8 cellular contexts compared by ENCODE assay signal in the genomic region with DNA sequence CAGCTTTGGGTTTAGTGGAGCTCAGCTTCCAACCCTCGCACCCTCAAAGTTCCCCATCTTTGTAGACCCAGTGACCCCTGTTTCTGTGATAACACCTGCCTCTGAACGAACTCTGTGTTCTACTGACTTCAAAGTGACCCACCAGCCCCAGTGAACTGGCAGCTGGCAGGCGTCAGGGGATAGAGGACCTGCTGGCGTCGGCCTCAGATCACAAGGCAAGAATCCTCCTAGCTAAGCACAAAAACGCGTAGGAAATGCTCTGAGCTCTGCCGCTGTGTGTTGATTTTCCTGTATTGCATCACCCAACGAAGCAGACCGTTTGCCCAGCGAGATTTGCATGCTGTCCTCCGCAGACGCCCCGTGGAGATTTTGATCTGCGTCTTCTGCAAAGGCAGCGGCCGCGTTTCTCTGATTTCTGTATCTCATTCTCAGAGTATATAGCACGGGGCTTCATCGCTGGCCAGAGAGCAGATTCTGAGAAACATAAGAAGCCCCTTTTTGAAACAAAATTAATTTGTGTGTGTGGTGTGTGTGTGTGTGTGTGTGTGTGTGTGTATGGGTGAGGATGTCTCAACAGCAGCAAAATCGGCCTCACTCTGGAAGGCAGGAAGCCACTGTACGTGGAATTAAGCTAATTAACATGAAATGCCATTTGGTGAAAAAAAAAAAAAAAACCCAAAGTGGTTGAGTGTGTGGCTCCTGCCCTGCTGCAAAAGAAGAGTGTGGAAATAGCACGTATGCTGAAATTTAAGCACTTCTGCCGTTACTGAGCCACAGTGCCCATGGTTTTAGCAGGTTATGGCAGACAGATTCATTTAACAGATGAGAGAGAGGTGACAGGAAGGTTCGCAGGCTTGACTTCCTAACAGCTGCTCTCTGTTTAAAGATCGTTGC. TPM values are rescaled to one million over a fixed set of nuclear protein-coding genes. Genes with fewer than 3 reads are reported as not detected.
A peak's percentile ranks its signal among the peaks of the same experiment; 100 is the strongest.
DNase-seq lines count a peak whose midpoint lies in the region; ATAC-seq and TF ChIP-seq lines count a peak whose summit lies in the region.

No MANE protein-coding gene starts in this region.

- DNase-seq in coronary artery (ENCODE audit: low spot score) (peak; percentile 72), lung microvascular endothelial cell (ENCODE audit: low read depth in 2 of 2) (peak; percentile 85 to 86), NCI-H69 (lab: John Stamatoyannopoulos, UW) (no peak), NCI-H2196 treated with DMSO at 0.1 percent for 48 hours (lab: John Stamatoyannopoulos, UW; ENCODE audit: unreplicated experiment) (no peak)
- DNase-seq in stimulated activated CD8-positive, alpha-beta memory T cell treated with anti-CD3 and anti-CD28 coated beads, Interleukin-15, amount 100 ng/mL, for 1 hour (ENCODE audit: low read depth), result peak; percentile 54

- TF ChIP-seq CTCF in WI38 (IDR thresholded peaks at IDR 0.05; ENCODE audit: low read depth, low read length) (no peak), coronary artery (IDR thresholded peaks at IDR 0.05) (no peak)

- ATAC-seq in GM18909 (IDR thresholded peaks at IDR 0.05; ENCODE audit: poor library complexity, unreplicated experiment) (peak; percentile 58), HG03139 (IDR thresholded peaks at IDR 0.05; ENCODE audit: unreplicated experiment) (peak; percentile 37)

- peak overlapping the region; percentile 18 to 45 for H3K27ac ChIP-seq in coronary artery

- H3K4me3 ChIP-seq in WI38 (ENCODE audit: low read depth, low read length), result peak overlapping the region; percentile 31
- no peak overlapping the region for H3K4me3 ChIP-seq in coronary artery

RNA-seq across cellular contexts. Expression of gene ASMTL, which starts 29.2 kb away (rescaled TPM):
- 10.7 and 12.2 TPM in 2 replicates for total RNA-seq in lung microvascular endothelial cell

RNA-seq across cellular contexts. Expression of gene P2RY8, which starts 55.1 kb away (rescaled TPM):
- under 0.01 and 0.40 TPM in 2 replicates for total RNA-seq in lung microvascular endothelial cell

Comparison
In these comparisons a context has a peak if more than half of its experiments do, and no peak if none do; other contexts are left out.
1. DNase-seq: peak in coronary artery (single experiment), lung microvascular endothelial cell (2 of 2) and stimulated activated CD8-positive, alpha-beta memory T cell treated with anti-CD3 and anti-CD28 coated beads, Interleukin-15, amount 100 ng/mL, for 1 hour (single experiment); none in NCI-H69 (single experiment) and NCI-H2196 treated with DMSO at 0.1 percent for 48 hours (single experiment).